ENCODE assay signal across 1 cellular context in the genomic region with DNA sequence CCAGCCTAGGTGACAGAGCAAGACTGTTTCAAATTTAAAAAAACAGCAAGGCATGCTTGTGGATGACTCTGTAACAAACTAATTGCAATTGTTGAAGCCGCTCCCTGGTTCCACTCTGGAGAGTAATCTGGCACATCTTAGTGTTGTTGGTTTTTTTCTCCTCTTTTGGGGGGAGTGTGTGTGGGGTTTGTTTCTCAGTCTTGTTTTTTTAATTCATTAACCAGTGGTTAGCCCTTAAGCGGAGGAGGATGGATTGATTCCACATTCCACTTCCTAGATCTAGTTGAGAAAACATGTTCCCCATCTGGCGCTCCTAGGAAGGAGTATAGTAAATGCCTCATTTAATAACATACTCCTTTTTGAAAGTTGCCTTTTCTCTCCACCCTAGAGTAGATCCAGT.
TF ChIP-seq lines count a peak whose summit lies in the region.

No MANE protein-coding gene starts in this region.

TF ChIP-seq in H1, 55 proteins besides CTCF, POLR2A, EP300 and RAD21 (continued from another document):
- no peak for TF ChIP-seq KDM5A (IDR thresholded peaks at IDR 0.05; ENCODE audit: low read length)
- no peak for TF ChIP-seq GTF2F1 (IDR thresholded peaks at IDR 0.05; ENCODE audit: borderline replicate concordance, low read depth, low read length)
- TF ChIP-seq CHD7 (IDR thresholded peaks at IDR 0.05; ENCODE audit: insufficient replicate concordance, low read length) = no peak
- no peak for TF ChIP-seq TAF1 (IDR thresholded peaks at IDR 0.05; ENCODE audit: low read depth, low read length)
- TF ChIP-seq CEBPB (IDR thresholded peaks at IDR 0.05; ENCODE audit: low read depth, low read length) = no peak
- TF ChIP-seq CBX8 (IDR thresholded peaks at IDR 0.05; ENCODE audit: borderline replicate concordance, low read depth, low read length) = no peak
- TF ChIP-seq KDM4A (IDR thresholded peaks at IDR 0.05; ENCODE audit: low read depth, low read length, severe bottlenecking) = no peak
- TF ChIP-seq POLR2AphosphoS5 (IDR thresholded peaks at IDR 0.05; ENCODE audit: low read depth, low read length) = no peak
- no peak for TF ChIP-seq HDAC2 (IDR thresholded peaks at IDR 0.05; ENCODE audit: borderline replicate concordance in 1 of 2, low read depth in 2 of 2, low read length in 2 of 2)
- TF ChIP-seq ASH2L (IDR thresholded peaks at IDR 0.05; ENCODE audit: low read length) = no peak
- TF ChIP-seq SRF (IDR thresholded peaks at IDR 0.05; ENCODE audit: low read depth, low read length) = no peak
